Comparison of ENCODE assay signal across 11 cellular contexts in the genomic region with DNA sequence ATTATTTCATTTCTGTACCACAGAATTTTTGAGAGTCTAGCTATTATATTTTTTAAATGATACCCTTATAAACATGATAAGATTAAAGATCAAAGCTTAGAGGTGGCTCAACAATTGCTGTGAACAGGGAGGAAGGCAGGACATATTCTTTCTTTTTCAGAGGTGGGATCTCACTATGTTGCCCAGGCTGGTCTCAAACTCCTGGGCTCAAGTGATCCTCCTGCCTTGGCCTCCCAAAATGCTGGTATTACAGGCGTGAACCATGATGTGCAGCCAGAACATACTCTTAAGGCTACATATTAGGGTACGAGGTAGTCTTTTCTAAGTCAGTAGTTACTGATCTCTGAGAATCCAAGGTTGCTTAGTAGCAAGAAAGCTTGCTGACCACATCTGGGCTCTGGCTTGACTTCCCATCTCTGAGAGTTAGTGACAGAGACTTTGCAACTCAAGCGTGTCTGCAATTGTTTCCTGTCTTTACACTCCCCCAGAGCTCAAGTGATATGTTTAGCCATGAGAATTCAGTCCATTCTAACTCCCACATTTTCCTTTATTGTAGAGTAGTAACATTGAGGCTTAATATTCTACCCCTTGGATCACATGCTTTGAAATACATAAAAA. TPM values are rescaled to one million over a fixed set of nuclear protein-coding genes. Genes with fewer than 3 reads are reported as not detected.
DNase-seq lines count a peak whose midpoint lies in the region; ATAC-seq, FAIRE-seq and TF ChIP-seq lines count a peak whose summit lies in the region.
"Had no signal": no experiment of that assay in that cellular context is flagged by ENCODE, and none has a peak within 500 bp of the region (broad histone marks: within the 10 kb centered on the region; RNA-seq: fewer than 3 reads in every experiment).

No MANE protein-coding gene starts in this region.

- DNase-seq in GM12892 (ENCODE audit: insufficient read length) (peak; percentile 38), fibroblast of peridontal ligament (ENCODE audit: extremely low read depth) (peak; percentile 11), LoVo (ENCODE audit: low spot score) (no peak), HT-29 (ENCODE audit: low spot score) (no peak), NCI-H2107 (lab: John Stamatoyannopoulos, UW) (no peak), HK-2 (ENCODE audit: unreplicated experiment) (no peak)
- DNase-seq: Caco-2, gastrocnemius medialis, MG63 had no signal

- ATAC-seq in GM21447 (IDR thresholded peaks at IDR 0.05; ENCODE audit: unreplicated experiment) (peak; percentile 85), HG03432 (IDR thresholded peaks at IDR 0.05; ENCODE audit: unreplicated experiment) (peak; percentile 91)
- ATAC-seq: gastrocnemius medialis had no signal

- FAIRE-seq in GM12892 (lab: Jason Lieb, UNC) = peak; percentile 9

- no peak for TF ChIP-seq POLR2A in GM12892 (IDR thresholded peaks at IDR 0.05; ENCODE audit: low read depth, low read length)

RNA-seq across cellular contexts. Expression of gene RAB5B, which starts 8.6 kb away (rescaled TPM):
- polyA plus RNA-seq in GM12892 (2012; ENCODE audit: missing spikeins) = 47.6 TPM
- 32.1 and 35.0 TPM in 2 replicates for total RNA-seq in HT-29 (2014; rRNA removed; shearing (Covaris generic))

RNA-seq across cellular contexts. Expression of gene SUOX, which starts 14.6 kb away (rescaled TPM):
- polyA plus RNA-seq in GM12892 (2012; ENCODE audit: missing spikeins) = 11.3 TPM
- total RNA-seq in HT-29 (2014; rRNA removed; shearing (Covaris generic)) = 18.1 and 21.8 TPM in 2 replicates

RNA-seq across cellular contexts. Expression of gene CDK2, which starts 15.8 kb away (rescaled TPM):
- 108 TPM for polyA plus RNA-seq in GM12892 (2012; ENCODE audit: missing spikeins)
- total RNA-seq in HT-29 (2014; rRNA removed; shearing (Covaris generic)) = 46.8 and 49.4 TPM in 2 replicates

RNA-seq across cellular contexts. Expression of gene PMEL, which starts 16.6 kb away (rescaled TPM):
- 1.9 TPM for polyA plus RNA-seq in GM12892 (2012; ENCODE audit: missing spikeins)
- 2.7 and 7.6 TPM in 2 replicates for total RNA-seq in HT-29 (2014; rRNA removed; shearing (Covaris generic))

RNA-seq across cellular contexts. Expression of gene IKZF4, which starts 38.4 kb away (rescaled TPM):
- polyA plus RNA-seq in GM12892 (2012; ENCODE audit: missing spikeins) = 2.8 TPM
- total RNA-seq in HT-29 (2014; rRNA removed; shearing (Covaris generic)) = 1.1 and 1.9 TPM in 2 replicates

Comparison
In these comparisons a context has a peak if more than half of its experiments do, and no peak if none do; other contexts are left out.
1. DNase-seq: peak in GM12892 (single experiment) and fibroblast of peridontal ligament (single experiment); none in LoVo (single experiment), HT-29 (single experiment), NCI-H2107 (single experiment) and HK-2 (single experiment).